In the genomic region with DNA sequence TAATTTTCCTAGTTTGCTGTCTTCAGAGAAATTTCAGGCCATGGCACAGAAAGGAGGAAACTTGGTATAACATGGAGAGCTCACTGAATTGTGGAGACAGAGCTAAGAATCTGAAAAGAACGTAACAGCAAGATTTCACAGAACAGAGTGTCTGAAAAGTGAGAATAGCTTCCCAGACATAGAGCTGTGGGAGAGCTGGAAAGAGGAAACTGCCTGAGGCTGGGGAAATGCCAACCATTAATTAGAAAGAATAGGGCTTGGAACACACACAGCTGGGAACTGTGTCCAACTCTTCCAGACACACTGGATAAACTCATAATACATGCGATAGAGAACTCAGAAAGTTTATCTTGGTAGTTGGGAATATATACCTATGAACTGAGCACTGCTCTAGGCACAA, we compare ENCODE assay signal across 1 cellular context.
TF ChIP-seq lines count a peak whose summit lies in the region.

No MANE protein-coding gene starts in this region.

TF ChIP-seq in IMR-90, 13 proteins besides CTCF, POLR2A, EP300 and RAD21 (continued from another document):
- TF ChIP-seq, protein P1, sequence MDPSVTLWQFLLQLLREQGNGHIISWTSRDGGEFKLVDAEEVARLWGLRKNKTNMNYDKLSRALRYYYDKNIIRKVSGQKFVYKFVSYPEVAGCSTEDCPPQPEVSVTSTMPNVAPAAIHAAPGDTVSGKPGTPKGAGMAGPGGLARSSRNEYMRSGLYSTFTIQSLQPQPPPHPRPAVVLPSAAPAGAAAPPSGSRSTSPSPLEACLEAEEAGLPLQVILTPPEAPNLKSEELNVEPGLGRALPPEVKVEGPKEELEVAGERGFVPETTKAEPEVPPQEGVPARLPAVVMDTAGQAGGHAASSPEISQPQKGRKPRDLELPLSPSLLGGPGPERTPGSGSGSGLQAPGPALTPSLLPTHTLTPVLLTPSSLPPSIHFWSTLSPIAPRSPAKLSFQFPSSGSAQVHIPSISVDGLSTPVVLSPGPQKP (IDR thresholded peaks at IDR 0.05; ENCODE audit: borderline replicate concordance, low read depth, low read length) = no peak
TF ChIP-seq in IMR-90: peak in this region for 0.
